Comparison of ENCODE assay signal across 1 cellular context in the genomic region with DNA sequence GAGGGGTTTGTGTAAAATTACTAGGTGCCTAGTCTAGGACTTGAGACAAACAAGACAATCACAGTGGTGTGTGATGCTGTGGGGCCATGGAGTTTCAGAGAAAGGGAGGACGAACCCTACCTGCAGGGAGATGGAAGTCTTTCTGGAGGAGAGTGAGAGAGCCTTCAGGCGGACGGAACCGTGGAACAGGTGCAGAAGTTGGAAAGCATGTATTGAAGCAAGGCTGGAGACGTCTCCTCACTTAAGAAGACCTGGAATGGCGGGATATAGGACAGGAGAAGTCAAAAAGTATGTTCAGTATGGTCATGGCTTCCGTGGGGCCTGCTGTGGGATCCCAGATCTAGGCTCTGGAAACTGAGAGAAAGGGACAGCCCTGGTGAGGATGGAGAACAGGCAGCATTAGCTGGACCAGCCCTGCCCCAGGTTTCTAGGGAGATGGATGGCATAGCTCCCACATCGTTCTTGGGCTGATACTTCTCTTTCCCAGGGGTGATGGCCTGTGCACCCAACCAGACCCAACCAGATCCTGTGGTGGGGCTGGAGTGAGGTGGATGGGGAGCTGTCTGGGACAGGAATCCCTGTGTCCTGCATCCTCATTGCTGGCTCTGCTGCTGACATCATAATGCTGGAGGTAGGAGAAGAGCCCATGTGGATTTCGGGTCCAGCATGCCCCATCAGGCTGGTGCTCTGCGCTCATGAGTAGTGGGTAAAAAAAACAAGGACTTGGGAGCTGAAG.
TF ChIP-seq lines count a peak whose summit lies in the region.

No MANE protein-coding gene starts in this region.

TF ChIP-seq in K562, 482 proteins besides CTCF, POLR2A, EP300 and RAD21:
- TF ChIP-seq GABPB2 (CRISPR knock-in tag; conservative IDR thresholded peaks at IDR 0.05) (no peak), ZNF134 (CRISPR knock-in tag; conservative IDR thresholded peaks at IDR 0.05) (no peak), ZNF124 (CRISPR knock-in tag; IDR thresholded peaks at IDR 0.05) (no peak), HCFC1 (IDR thresholded peaks at IDR 0.05; ENCODE audit: low read depth, low read length) (no peak), NCOA1 (IDR thresholded peaks at IDR 0.05; ENCODE audit: low read depth) (no peak), RBM17 (IDR thresholded peaks at IDR 0.05; ENCODE audit: borderline replicate concordance, low read depth, low read length) (no peak), RFX5 (IDR thresholded peaks at IDR 0.05; ENCODE audit: low read depth, low read length) (no peak), BACH1 (tag; IDR thresholded peaks at IDR 0.05) (no peak), MNT (conservative IDR thresholded peaks at IDR 0.05) (no peak), ZNF583 (CRISPR knock-in tag; IDR thresholded peaks at IDR 0.05) (no peak)
- TF ChIP-seq, protein P1, sequence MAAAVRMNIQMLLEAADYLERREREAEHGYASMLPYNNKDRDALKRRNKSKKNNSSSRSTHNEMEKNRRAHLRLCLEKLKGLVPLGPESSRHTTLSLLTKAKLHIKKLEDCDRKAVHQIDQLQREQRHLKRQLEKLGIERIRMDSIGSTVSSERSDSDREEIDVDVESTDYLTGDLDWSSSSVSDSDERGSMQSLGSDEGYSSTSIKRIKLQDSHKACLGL (CRISPR knock-in tag; IDR thresholded peaks at IDR 0.05; ENCODE audit: borderline replicate concordance, poor library complexity, severe bottlenecking) = no peak
- TF ChIP-seq, protein P2, sequence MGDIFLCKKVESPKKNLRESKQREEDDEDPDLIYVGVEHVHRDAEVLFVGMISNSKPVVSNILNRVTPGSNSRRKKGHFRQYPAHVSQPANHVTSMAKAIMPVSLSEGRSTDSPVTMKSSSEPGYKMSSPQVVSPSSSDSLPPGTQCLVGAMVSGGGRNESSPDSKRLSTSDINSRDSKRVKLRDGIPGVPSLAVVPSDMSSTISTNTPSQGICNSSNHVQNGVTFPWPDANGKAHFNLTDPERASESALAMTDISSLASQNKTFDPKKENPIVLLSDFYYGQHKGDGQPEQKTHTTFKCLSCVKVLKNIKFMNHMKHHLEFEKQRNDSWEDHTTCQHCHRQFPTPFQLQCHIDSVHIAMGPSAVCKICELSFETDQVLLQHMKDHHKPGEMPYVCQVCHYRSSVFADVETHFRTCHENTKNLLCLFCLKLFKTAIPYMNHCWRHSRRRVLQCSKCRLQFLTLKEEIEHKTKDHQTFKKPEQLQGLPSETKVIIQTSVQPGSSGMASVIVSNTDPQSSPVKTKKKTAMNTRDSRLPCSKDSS (IDR thresholded peaks at IDR 0.05; ENCODE audit: low read depth, partially characterized antibody) = no peak
